10 cellular contexts compared by ENCODE assay signal in the genomic region with DNA sequence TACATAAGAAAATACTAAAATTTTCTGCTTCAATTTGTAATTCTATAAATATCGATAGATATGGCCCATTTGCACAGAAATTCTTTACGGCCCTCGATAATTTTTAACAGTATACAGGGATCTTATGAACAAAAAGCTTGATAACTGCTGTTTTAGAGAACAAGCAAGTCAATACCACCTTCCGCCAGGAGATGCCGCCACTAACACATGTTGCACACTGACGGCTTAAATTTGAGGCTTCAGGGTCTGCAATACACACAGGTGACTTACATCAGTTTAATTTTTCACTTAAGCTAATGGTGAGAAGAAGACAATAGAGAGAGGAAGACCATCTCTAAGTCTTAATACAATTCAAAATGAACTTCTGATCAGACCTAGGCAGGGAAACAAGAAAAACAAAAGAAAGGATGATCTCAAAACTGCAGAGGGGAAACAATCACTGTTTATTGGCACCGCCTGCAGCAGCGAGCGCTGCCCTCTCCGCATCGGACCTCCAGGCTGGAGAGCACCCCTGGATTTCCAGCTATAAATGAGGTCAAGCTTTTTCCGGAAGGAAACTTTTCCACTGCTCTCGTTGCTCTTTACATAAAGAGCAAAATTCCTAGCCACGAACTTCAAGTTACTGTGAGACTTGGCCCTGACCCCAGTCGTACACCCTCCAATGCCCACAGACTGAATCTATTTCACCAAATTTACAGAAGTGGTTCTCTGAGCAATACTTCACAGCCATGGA. TPM values are rescaled to one million over a fixed set of nuclear protein-coding genes. Genes with fewer than 3 reads are reported as not detected.
DNase-seq lines count a peak whose midpoint lies in the region; ATAC-seq and TF ChIP-seq lines count a peak whose summit lies in the region.
"Had no signal": no experiment of that assay in that cellular context is flagged by ENCODE, and none has a peak within 500 bp of the region (broad histone marks: within the 10 kb centered on the region; RNA-seq: fewer than 3 reads in every experiment).

No MANE protein-coding gene starts in this region.

- no peaks in the 10 kb centered on the region for H3K4me1 ChIP-seq in RWPE2 (ENCODE audit: insufficient read depth, poor library complexity, severe bottlenecking)
- no peaks in the 10 kb centered on the region for H3K4me1 ChIP-seq in left ventricle myocardium inferior
- H3K4me1 ChIP-seq in sigmoid colon = no peaks in the 10 kb centered on the region

- TF ChIP-seq POLR2A in sigmoid colon (IDR thresholded peaks at IDR 0.05) = no peak

- intact Hi-C loops in left ventricle myocardium inferior (cut with micrococcal nuclease) (loop anchor here (2.0 kb wide), 1 partner anchor 629 kb away; no protein-coding TSS in a partner anchor), sigmoid colon (cut with DNase I) (loop anchor here (1.0 kb wide), 1 partner anchor 629 kb away; no protein-coding TSS in a partner anchor)

- no peaks in the 10 kb centered on the region for H3K36me3 ChIP-seq in RWPE2 (ENCODE audit: low read depth)
- H3K36me3 ChIP-seq in left ventricle myocardium inferior = no peaks in the 10 kb centered on the region
- no peaks in the 10 kb centered on the region for H3K36me3 ChIP-seq in sigmoid colon

- peak; percentile 60 for DNase-seq in D341Med (ENCODE audit: low spot score)
- peak; percentile 53 for DNase-seq in M059J (ENCODE audit: low read depth)
- no peak for DNase-seq in RWPE2 (ENCODE audit: low spot score)
- peak; percentile 52 for DNase-seq in activated naive CD8-positive, alpha-beta T cell treated with anti-CD3 and anti-CD28 coated beads, Interleukin-2, amount 10 ng/mL, durations not matched to agents 7 days and 5 days
- DNase-seq in left ventricle myocardium inferior = peak; percentile 29
- peak; percentile 73 for DNase-seq in sigmoid colon

- POLR2A ChIA-PET in activated naive CD8-positive, alpha-beta T cell treated with anti-CD3 and anti-CD28 coated beads, Interleukin-2, amount 10 ng/mL, durations not matched to agents 7 days and 5 days (lab: Charles Lee) = no interaction called here

- no peaks in the 10 kb centered on the region for H3K4me1 Mint-ChIP-seq in activated naive CD8-positive, alpha-beta T cell treated with anti-CD3 and anti-CD28 coated beads, Interleukin-2, amount 10 ng/mL, durations not matched to agents 7 days and 5 days

- no peak overlapping the region for H3K4me3 Mint-ChIP-seq in activated naive CD8-positive, alpha-beta T cell treated with anti-CD3 and anti-CD28 coated beads, Interleukin-2, amount 10 ng/mL, durations not matched to agents 7 days and 5 days
- H3K4me3 Mint-ChIP-seq: stimulated activated naive CD8-positive, alpha-beta T cell treated with anti-CD3 and anti-CD28 coated beads, Interleukin-15, Interleukin-2, amounts not matched to agents 100 ng/mL and 50 ng/mL, for 24 hours had no signal

- H3K27ac Mint-ChIP-seq in activated naive CD8-positive, alpha-beta T cell treated with anti-CD3 and anti-CD28 coated beads, Interleukin-2, amount 10 ng/mL, durations not matched to agents 7 days and 5 days = no peak overlapping the region
- H3K27ac Mint-ChIP-seq: stimulated activated naive CD8-positive, alpha-beta T cell treated with anti-CD3 and anti-CD28 coated beads, Interleukin-15, Interleukin-2, amounts not matched to agents 100 ng/mL and 50 ng/mL, for 24 hours had no signal

- peaks cover 34% of the 10 kb centered on the region for H3K27me3 Mint-ChIP-seq in activated naive CD8-positive, alpha-beta T cell treated with anti-CD3 and anti-CD28 coated beads, Interleukin-2, amount 10 ng/mL, durations not matched to agents 7 days and 5 days

- TF ChIP-seq CTCF in RWPE2 (IDR thresholded peaks at IDR 0.05; ENCODE audit: poor library complexity, severe bottlenecking) = peak; percentile 96
- TF ChIP-seq CTCF in left ventricle myocardium inferior (IDR thresholded peaks at IDR 0.05; ENCODE audit: borderline replicate concordance) = peak; percentile 90
- TF ChIP-seq CTCF in sigmoid colon (IDR thresholded peaks at IDR 0.05) = peak in 3 of 4 experiments; percentile 58 to 86 (median 69)

- H3K27me3 ChIP-seq in RWPE2 (ENCODE audit: insufficient read depth, poor library complexity, severe bottlenecking) (peaks cover 53% of the 10 kb centered on the region), left ventricle myocardium inferior (ENCODE audit: low read depth) (peaks cover 85% of the 10 kb centered on the region), sigmoid colon (peaks cover 0 to 26% (median 4%) of the 10 kb centered on the region in 3 donors)

- 18 to 38% methylated on average over 15 of the region's 15 CpGs for WGBS in sigmoid colon, 2 donors

- H3K9me3 ChIP-seq in RWPE2 (ENCODE audit: severe bottlenecking) = no peaks in the 10 kb centered on the region
- no peaks in the 10 kb centered on the region for H3K9me3 ChIP-seq in left ventricle myocardium inferior (replicated peaks)
- no peaks in the 10 kb centered on the region for H3K9me3 ChIP-seq in sigmoid colon

- H3K27ac ChIP-seq in RWPE2 (ENCODE audit: poor library complexity, severe bottlenecking) (no peak overlapping the region), left ventricle myocardium inferior (replicated peaks) (no peak overlapping the region), sigmoid colon (no peak overlapping the region)

- no peak for TF ChIP-seq EP300 in sigmoid colon (IDR thresholded peaks at IDR 0.05)

- H3K4me3 ChIP-seq in RWPE2 (ENCODE audit: severe bottlenecking) = no peak overlapping the region
- no peak overlapping the region for H3K4me3 ChIP-seq in left ventricle myocardium inferior
- no peak overlapping the region for H3K4me3 ChIP-seq in sigmoid colon

- ATAC-seq in GM21390 (IDR thresholded peaks at IDR 0.05; ENCODE audit: unreplicated experiment) = peak; percentile 71
- ATAC-seq in RWPE2 (ENCODE audit: low read depth) = peak; percentile 62; the same call in 1 of the 3 replicates
- ATAC-seq in activated naive CD8-positive, alpha-beta T cell treated with anti-CD3 and anti-CD28 coated beads, Interleukin-2, amount 10 ng/mL, durations not matched to agents 7 days and 5 days (ENCODE audit: low read depth) = no peak
- no peak for ATAC-seq in GM19328 (IDR thresholded peaks at IDR 0.05; ENCODE audit: unreplicated experiment)

- no peaks in the 10 kb centered on the region for H3K36me3 Mint-ChIP-seq in activated naive CD8-positive, alpha-beta T cell treated with anti-CD3 and anti-CD28 coated beads, Interleukin-2, amount 10 ng/mL, durations not matched to agents 7 days and 5 days

- H3K9me3 Mint-ChIP-seq in activated naive CD8-positive, alpha-beta T cell treated with anti-CD3 and anti-CD28 coated beads, Interleukin-2, amount 10 ng/mL, durations not matched to agents 7 days and 5 days = no peaks in the 10 kb centered on the region
- H3K9me3 Mint-ChIP-seq: stimulated activated naive CD8-positive, alpha-beta T cell treated with anti-CD3 and anti-CD28 coated beads, Interleukin-15, Interleukin-2, amounts not matched to agents 100 ng/mL and 50 ng/mL, for 24 hours had no signal

RNA-seq across cellular contexts. Expression of a gene that starts 53.9 kb away (rescaled TPM):
- not detected in 2 replicates for total RNA-seq in M059J (2014; rRNA removed; shearing (Covaris generic))
- total RNA-seq in activated naive CD8-positive, alpha-beta T cell treated with anti-CD3 and anti-CD28 coated beads, Interleukin-2, amount 10 ng/mL, durations not matched to agents 7 days and 5 days = not detected
- total RNA-seq in left ventricle myocardium inferior = not detected
- not detected for total RNA-seq in sigmoid colon
- polyA plus RNA-seq in sigmoid colon = not detected
- total RNA-seq: T-helper 1 cell treated with Interleukin-12 subunit alpha and Interleukin-12 subunit beta and Interleukin-4 antibody, amounts not matched to agents 30 ng/mL and 1 ng/mL, for 36 hours had no signal

Comparison
In these comparisons a context has a peak if more than half of its experiments do, and no peak if none do; other contexts are left out.
1. ATAC-seq: peak in GM21390 (single experiment) and RWPE2 (single experiment); none in activated naive CD8-positive, alpha-beta T cell treated with anti-CD3 and anti-CD28 coated beads, Interleukin-2, amount 10 ng/mL, durations not matched to agents 7 days and 5 days (single experiment) and GM19328 (single experiment).
2. Peak in every context shown above with its lines, with median percentiles within 50 percentile points of each other: CTCF ChIP-seq.